ENCODE assay signal across 12 cellular contexts in the genomic region with DNA sequence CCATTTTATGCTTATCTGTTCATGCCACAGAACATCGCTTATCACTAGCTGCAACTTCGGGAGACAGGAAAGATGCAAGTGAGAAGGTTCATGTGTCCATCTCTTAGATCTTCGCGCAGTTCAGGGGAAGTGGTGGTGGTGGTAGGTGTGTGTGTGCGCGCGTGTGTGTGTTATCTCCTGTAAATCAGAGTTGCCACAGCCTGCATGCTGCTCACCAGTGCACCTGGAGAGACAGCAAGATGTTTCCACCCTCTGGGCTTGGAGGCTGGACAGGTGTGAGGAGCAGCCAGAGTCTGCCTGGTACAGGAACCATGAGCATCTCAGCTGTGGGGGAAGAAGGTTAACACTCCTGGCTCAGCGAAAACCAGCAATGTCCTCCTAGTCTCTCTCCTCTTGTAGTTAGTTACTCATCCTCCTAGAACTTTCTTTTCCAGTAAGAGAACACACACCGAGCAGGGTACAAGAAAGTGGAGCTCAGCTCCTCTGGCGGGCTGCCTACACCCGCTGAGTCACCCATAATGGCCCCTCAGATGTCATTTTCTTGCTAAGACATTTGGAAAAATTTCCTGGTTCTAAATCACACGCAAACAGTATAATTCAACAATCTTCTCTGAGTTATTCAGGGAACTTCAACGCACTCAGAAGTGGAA. TPM values are rescaled to one million over a fixed set of nuclear protein-coding genes. Genes with fewer than 3 reads are reported as not detected.
DNase-seq lines count a peak whose midpoint lies in the region; ATAC-seq, FAIRE-seq and TF ChIP-seq lines count a peak whose summit lies in the region.
"Had no signal": no experiment of that assay in that cellular context is flagged by ENCODE, and none has a peak within 500 bp of the region (broad histone marks: within the 10 kb centered on the region; RNA-seq: fewer than 3 reads in every experiment).

No MANE protein-coding gene starts in this region.

- no peak overlapping the region for H3K27ac ChIP-seq in CD4-positive, alpha-beta memory T cell (ENCODE audit: low read depth, low read length)
- H3K27ac ChIP-seq in K562 (ENCODE audit: extremely low read depth, low read depth, low read length) = peak overlapping the region; percentile 27; the same call in 2 of the 3 replicates
- H3K27ac ChIP-seq: epithelial cell of prostate had no signal

- CTCF ChIA-PET in CD4-positive, alpha-beta memory T cell (lab: Charles Lee; ENCODE audit: partially characterized antibody) = no interaction called here
- CTCF ChIA-PET in K562 (lab: Yijun Ruan, JAX; ENCODE audit: low intra/inter-chr PET ratio) = no interaction called here

- DNase-seq in CD4-positive, alpha-beta memory T cell = peak; percentile 51 to 58 (median 54)
- DNase-seq in RCC 7860 (ENCODE audit: low spot score) (peak; percentile 53), K562 (ENCODE audit: extremely low read depth in 1 of 4, low spot score in 3 of 4) (no peak), NCI-H1105 (lab: John Stamatoyannopoulos, UW) (no peak), NCI-H226 (no peak), G401 (ENCODE audit: low spot score) (no peak)
- DNase-seq in naive thymus-derived CD8-positive, alpha-beta T cell = peak in 4 of 10 donors; percentile 28 to 52 (median 38)
- DNase-seq: activated naive CD4-positive, alpha-beta T cell treated with anti-CD3 and anti-CD28 coated beads for 36 hours; NCI-H748 treated with DMSO at 0.1 percent for 48 hours had no signal

- H3K4me1 ChIP-seq in CD4-positive, alpha-beta memory T cell (ENCODE audit: insufficient read depth, low read length) = peaks cover 31% of the 10 kb centered on the region
- H3K4me1 ChIP-seq in K562 (replicated peaks in 1 of 2; ENCODE audit: control insufficient read depth in 2 of 2, insufficient read depth in 2 of 2, low read length in 2 of 2) = peaks cover 83 to 89% of the 10 kb centered on the region in 2 experiments

- in situ Hi-C loops in K562 (cut with MboI) = no loop called here
- in situ Hi-C loops in G401 (cut with HindIII; ENCODE audit: low sequenced_read_pairs) = no loop called here

- peak overlapping the region; percentile 32; a peak in 3 of 4 replicates for H3K9ac ChIP-seq in K562 (ENCODE audit: insufficient read depth in 1 of 2, low read depth in 2 of 2, low read length in 2 of 2)

- H3K9me3 Mint-ChIP-seq in CD4-positive, alpha-beta memory T cell = no peaks in the 10 kb centered on the region
- H3K9me3 Mint-ChIP-seq in naive thymus-derived CD8-positive, alpha-beta T cell = no peaks in the 10 kb centered on the region
- H3K9me3 Mint-ChIP-seq: activated naive CD4-positive, alpha-beta T cell treated with anti-CD3 and anti-CD28 coated beads for 36 hours had no signal

- H3K9me3 ChIP-seq in CD4-positive, alpha-beta memory T cell (ENCODE audit: control insufficient read depth in 1 of 2, low read length in 2 of 2) = no peaks in the 10 kb centered on the region
- H3K9me3 ChIP-seq in K562 (replicated peaks; ENCODE audit: control insufficient read depth, insufficient read depth, low read depth, low read length) = no peaks in the 10 kb centered on the region

- 11% methylated on average over 11 of the region's 13 CpGs for WGBS in K562 (ENCODE audit: insufficient coverage, low coverage, missing lambda C conversion rate)

- no peaks in the 10 kb centered on the region for H3K36me3 ChIP-seq in CD4-positive, alpha-beta memory T cell (ENCODE audit: insufficient read depth, low read length)
- peaks cover 3% of the 10 kb centered on the region; the same call in 1 of the 3 replicates for H3K36me3 ChIP-seq in K562 (ENCODE audit: control insufficient read depth, insufficient read depth, low read length)

- TF ChIP-seq RAD21 in K562 (CRISPR knock-in tag; conservative IDR thresholded peaks at IDR 0.05 in 1 of 2, IDR thresholded peaks at IDR 0.05 in 1 of 2) = no peak

- peak overlapping the region; percentile 3 to 79 (median 50) for H3K27ac Mint-ChIP-seq in CD4-positive, alpha-beta memory T cell
- peak overlapping the region in 7 of 10 donors; percentile 6 to 84 (median 28) for H3K27ac Mint-ChIP-seq in naive thymus-derived CD8-positive, alpha-beta T cell
- H3K27ac Mint-ChIP-seq: activated naive CD4-positive, alpha-beta T cell treated with anti-CD3 and anti-CD28 coated beads for 36 hours had no signal

- ATAC-seq in K562 (peak; percentile 2; the same call in 2 of the 3 replicates), GM21529 (IDR thresholded peaks at IDR 0.05; ENCODE audit: unreplicated experiment) (no peak)
- peak; percentile 50 to 90 for ATAC-seq in naive thymus-derived CD8-positive, alpha-beta T cell

- no peaks in the 10 kb centered on the region for H3K27me3 ChIP-seq in CD4-positive, alpha-beta memory T cell (ENCODE audit: insufficient read depth, low read length)
- no peaks in the 10 kb centered on the region for H3K27me3 ChIP-seq in K562 (ENCODE audit: control insufficient read depth in 2 of 2, insufficient read depth in 2 of 2, low read length in 2 of 2)

- POLR2A ChIA-PET in CD4-positive, alpha-beta memory T cell (lab: Charles Lee; ENCODE audit: partially characterized antibody) = interaction anchor here (1.2 kb wide), 1 partner anchor 18 kb away, joined by 5 read pairs; a partner anchor contains a TSS
- POLR2A ChIA-PET in K562 (lab: Yijun Ruan, JAX) = interaction anchor here (1.4 kb wide), 1 partner anchor 18 kb away, joined by 3 read pairs; a partner anchor contains a TSS
- POLR2A ChIA-PET in naive thymus-derived CD8-positive, alpha-beta T cell (lab: Charles Lee) = interaction anchor here (0.6 to 1.2 kb wide), 4 partner anchors 9 to 58 kb away, joined by 3 read pairs; no protein-coding TSS in a partner anchor

- peak overlapping the region in 6 of 8 donors; percentile 3 to 63 (median 36) for H3K4me3 Mint-ChIP-seq in CD4-positive, alpha-beta memory T cell
- peak overlapping the region in 5 of 10 donors; percentile 7 to 54 (median 27) for H3K4me3 Mint-ChIP-seq in naive thymus-derived CD8-positive, alpha-beta T cell
- H3K4me3 Mint-ChIP-seq: activated naive CD4-positive, alpha-beta T cell treated with anti-CD3 and anti-CD28 coated beads for 36 hours had no signal

- TF ChIP-seq EP300 in K562 (IDR thresholded peaks at IDR 0.05; ENCODE audit: low read length) = no peak

- H2AFZ ChIP-seq in K562 (ENCODE audit: low read depth, low read length) = peak overlapping the region; percentile 54; the same call in 1 of the 2 replicates

- peak overlapping the region; percentile 44 for H3K4me2 ChIP-seq in K562 (ENCODE audit: insufficient read depth, low read length)

- no peaks in the 10 kb centered on the region for H3K27me3 Mint-ChIP-seq in CD4-positive, alpha-beta memory T cell
- H3K27me3 Mint-ChIP-seq in naive thymus-derived CD8-positive, alpha-beta T cell = no peaks in the 10 kb centered on the region

- no peak for TF ChIP-seq POLR2A in K562 (conservative IDR thresholded peaks at IDR 0.05)

- peaks cover 30 to 49% (median 37%) of the 10 kb centered on the region in 4 donors for H3K4me1 Mint-ChIP-seq in CD4-positive, alpha-beta memory T cell
- H3K4me1 Mint-ChIP-seq in naive thymus-derived CD8-positive, alpha-beta T cell = peaks cover 29 to 54% (median 48%) of the 10 kb centered on the region in 4 donors

- peaks cover 0 to 2% of the 10 kb centered on the region in 2 donors for H3K36me3 Mint-ChIP-seq in CD4-positive, alpha-beta memory T cell
- peaks cover 0 to 1% (median 0%) of the 10 kb centered on the region in 3 donors for H3K36me3 Mint-ChIP-seq in naive thymus-derived CD8-positive, alpha-beta T cell

- no peaks in the 10 kb centered on the region for H4K20me1 ChIP-seq in K562 (replicated peaks; ENCODE audit: control insufficient read depth, insufficient read depth, low read length)

- TF ChIP-seq CTCF in K562 (IDR thresholded peaks at IDR 0.05 in 2 of 3, conservative IDR thresholded peaks at IDR 0.05 in 1 of 3; ENCODE audit: insufficient read depth in 2 of 3, low read depth in 1 of 3, low read length in 3 of 3) = no peak

- peaks cover 4% of the 10 kb centered on the region; the same call in 2 of the 3 replicates for H3K79me2 ChIP-seq in K562 (ENCODE audit: control insufficient read depth, insufficient read depth, low read length)

- no peak overlapping the region for H3K4me3 ChIP-seq in CD4-positive, alpha-beta memory T cell (ENCODE audit: low read length in 2 of 2)
- H3K4me3 ChIP-seq in K562 = no peak overlapping the region

- intact Hi-C loops in CD4-positive, alpha-beta memory T cell (cut with micrococcal nuclease) = no loop called here
- intact Hi-C loops in K562 (cut with micrococcal nuclease) = no loop called here

- H3K9me1 ChIP-seq in K562 (ENCODE audit: control insufficient read depth, insufficient read depth, low read length) = no peaks in the 10 kb centered on the region

- FAIRE-seq in RCC 7860 (lab: Jason Lieb, UNC) (no peak), K562 (lab: Jason Lieb, UNC) (peak; percentile 61)

- no TSS peak for BruUV-seq in K562 (replicated peaks; lab: Mats Ljungman, UMichigan)

RNA-seq across cellular contexts. Expression of a gene that starts 5.1 kb away (rescaled TPM):
- total RNA-seq in CD4-positive, alpha-beta memory T cell = not detected
- not detected for polyA plus RNA-seq in CD4-positive, alpha-beta memory T cell
- total RNA-seq in K562 (2011; cell fraction: chromatin; rRNA removed; ENCODE audit: low replicate concordance) = 1.4 and 3.2 TPM in 2 replicates
- total RNA-seq in K562 (2011; cell fraction: nucleolus; rRNA removed) = 1.7 and 2.1 TPM in 2 replicates
- 2.0 and 2.8 TPM in 2 replicates for total RNA-seq in K562 (2011; cell fraction: nucleoplasm; rRNA removed)
- total RNA-seq in K562 (2014; rRNA removed) (1.7 and 2.1 TPM in 2 replicates), K562 (2014; rRNA removed; fragmentation: Illumina TruSeq; extraction: Trizol) (2.3 and 2.8 TPM in 2 replicates), K562 (2015; rRNA removed; fragmentation: Illumina TruSeq; extraction: Trizol) (2.0 and 2.4 TPM in 2 replicates), K562 (2021) (1.9 and 3.9 TPM in 2 replicates)
- polyA plus RNA-seq in K562 (2011; rRNA removed) (1.1 and 3.6 TPM in 2 replicates), K562 (2014; fragmentation: Illumina TruSeq; extraction: Trizol) (3.1 and 4.1 TPM in 2 replicates), K562 (2014; fragmentation: Nextera tagmentation; extraction: Ambion mirVana) (1 to 10 TPM; 1.5 to 1.6 TPM), K562 (2014; rRNA removed) (1.9 and 3.0 TPM in 2 replicates)
- polyA plus RNA-seq in K562 (2011; cell fraction: cytosol; rRNA removed) = 0.69 and 3.4 TPM in 2 replicates
- 0.51 and 1.8 TPM in 2 replicates for polyA plus RNA-seq in K562 (2011; cell fraction: nucleus; rRNA removed)
- 2.3 and 3.8 TPM in 2 replicates for polyA plus RNA-seq in K562 (2012)
- polyA minus RNA-seq in K562 (2011; rRNA and poly(A)+ RNA removed) = 1.6 and 4.3 TPM in 2 replicates
- polyA minus RNA-seq in K562 (2011; cell fraction: cytosol; rRNA and poly(A)+ RNA removed) = 0.64 and 1.7 TPM in 2 replicates
- 0.89 and 1.3 TPM in 2 replicates for polyA minus RNA-seq in K562 (2011; cell fraction: nucleus; rRNA and poly(A)+ RNA removed)
- total RNA-seq in naive thymus-derived CD8-positive, alpha-beta T cell = not detected
- polyA plus RNA-seq in naive thymus-derived CD8-positive, alpha-beta T cell = under 1 TPM in 1 of 3 donors, not detected in 2; 0.05 TPM
- total RNA-seq in G401 (2014; rRNA removed; shearing (Covaris generic)) = not detected in 2 replicates
- total RNA-seq: activated naive CD4-positive, alpha-beta T cell treated with anti-CD3 and anti-CD28 coated beads for 36 hours; renal cortical epithelial cell had no signal

RNA-seq across cellular contexts. Expression of a gene that starts 7.0 kb away (rescaled TPM):
- total RNA-seq in CD4-positive, alpha-beta memory T cell = 10 to 100 TPM; 34.8 to 37.3 TPM
- polyA plus RNA-seq in CD4-positive, alpha-beta memory T cell = 1 to 10 TPM in 1 of 2 donors, under 1 TPM in 1; 0.76 to 3.4 TPM
- total RNA-seq in K562 (2011; cell fraction: chromatin; rRNA removed; ENCODE audit: low replicate concordance) = 52.6 and 123 TPM in 2 replicates
- 146 and 149 TPM in 2 replicates for total RNA-seq in K562 (2011; cell fraction: nucleolus; rRNA removed)
- total RNA-seq in K562 (2011; cell fraction: nucleoplasm; rRNA removed) = 120 and 126 TPM in 2 replicates
- total RNA-seq in K562 (2014; rRNA removed) = 73.2 and 83.8 TPM in 2 replicates
- total RNA-seq in K562 (2014; rRNA removed; fragmentation: Illumina TruSeq; extraction: Trizol) = 62.6 and 63.8 TPM in 2 replicates
- 82.8 and 82.9 TPM in 2 replicates for total RNA-seq in K562 (2015; rRNA removed; fragmentation: Illumina TruSeq; extraction: Trizol)
- 84.7 and 97.7 TPM in 2 replicates for total RNA-seq in K562 (2021)
- 83.8 and 93.1 TPM in 2 replicates for polyA plus RNA-seq in K562 (2011; rRNA removed)
- 81.2 and 107 TPM in 2 replicates for polyA plus RNA-seq in K562 (2011; cell fraction: cytosol; rRNA removed)
- 54.7 and 64.6 TPM in 2 replicates for polyA plus RNA-seq in K562 (2011; cell fraction: nucleus; rRNA removed)
- 79.3 and 95.2 TPM in 2 replicates for polyA plus RNA-seq in K562 (2012)
- 123 and 143 TPM in 2 replicates for polyA plus RNA-seq in K562 (2014; fragmentation: Illumina TruSeq; extraction: Trizol)
- polyA plus RNA-seq in K562 (2014; fragmentation: Nextera tagmentation; extraction: Ambion mirVana) = 1 to 10 TPM; 1.6 to 5.3 TPM
- 96.2 and 107 TPM in 2 replicates for polyA plus RNA-seq in K562 (2014; rRNA removed)
- polyA minus RNA-seq in K562 (2011; rRNA and poly(A)+ RNA removed) = 59.9 and 68.2 TPM in 2 replicates
- 34.4 and 34.8 TPM in 2 replicates for polyA minus RNA-seq in K562 (2011; cell fraction: cytosol; rRNA and poly(A)+ RNA removed)
- 24.1 and 25.5 TPM in 2 replicates for polyA minus RNA-seq in K562 (2011; cell fraction: nucleus; rRNA and poly(A)+ RNA removed)
- total RNA-seq in naive thymus-derived CD8-positive, alpha-beta T cell = 10 to 100 TPM; 15.8 to 19.1 TPM
- 1 to 10 TPM in 2 of 3 donors, under 1 TPM in 1; 0.60 to 2.9 (median 1.0) TPM for polyA plus RNA-seq in naive thymus-derived CD8-positive, alpha-beta T cell
- total RNA-seq in G401 (2014; rRNA removed; shearing (Covaris generic)) = not detected in 2 replicates

RNA-seq across cellular contexts. Expression of a gene that starts 18.1 kb away (rescaled TPM):
- 10 to 100 TPM; 77.2 to 84.5 TPM for total RNA-seq in CD4-positive, alpha-beta memory T cell
- 100 to 1,000 TPM in 1 of 2 donors, 10 to 100 TPM in 1; 76.9 to 102 TPM for polyA plus RNA-seq in CD4-positive, alpha-beta memory T cell
- 19.6 and 60.1 TPM in 2 replicates for total RNA-seq in K562 (2011; cell fraction: chromatin; rRNA removed; ENCODE audit: low replicate concordance)
- total RNA-seq in K562 (2011; cell fraction: nucleolus; rRNA removed) = 23.8 and 27.5 TPM in 2 replicates
- 49.5 and 88.6 TPM in 2 replicates for total RNA-seq in K562 (2011; cell fraction: nucleoplasm; rRNA removed)
- total RNA-seq in K562 (2014; rRNA removed) = 49.4 and 64.1 TPM in 2 replicates
- total RNA-seq in K562 (2014; rRNA removed; fragmentation: Illumina TruSeq; extraction: Trizol) = 113 and 123 TPM in 2 replicates
- total RNA-seq in K562 (2015; rRNA removed; fragmentation: Illumina TruSeq; extraction: Trizol) = 98.7 and 109 TPM in 2 replicates
- 125 and 146 TPM in 2 replicates for total RNA-seq in K562 (2021)
- 140 and 167 TPM in 2 replicates for polyA plus RNA-seq in K562 (2011; rRNA removed)
- polyA plus RNA-seq in K562 (2011; cell fraction: cytosol; rRNA removed) = 16.9 and 37.2 TPM in 2 replicates
- polyA plus RNA-seq in K562 (2011; cell fraction: nucleus; rRNA removed) = 32.8 and 51.1 TPM in 2 replicates
- 66.6 and 187 TPM in 2 replicates for polyA plus RNA-seq in K562 (2012)
- polyA plus RNA-seq in K562 (2014; fragmentation: Illumina TruSeq; extraction: Trizol) = 60.3 and 67.7 TPM in 2 replicates
- 100 to 1,000 TPM; 161 to 162 TPM for polyA plus RNA-seq in K562 (2014; fragmentation: Nextera tagmentation; extraction: Ambion mirVana)
- 109 and 117 TPM in 2 replicates for polyA plus RNA-seq in K562 (2014; rRNA removed)
- 36.3 and 47.6 TPM in 2 replicates for polyA minus RNA-seq in K562 (2011; rRNA and poly(A)+ RNA removed)
- 19.7 and 24.7 TPM in 2 replicates for polyA minus RNA-seq in K562 (2011; cell fraction: cytosol; rRNA and poly(A)+ RNA removed)
- polyA minus RNA-seq in K562 (2011; cell fraction: nucleus; rRNA and poly(A)+ RNA removed) = 53.0 and 99.3 TPM in 2 replicates
- 10 to 100 TPM; 78.2 to 80.3 TPM for total RNA-seq in naive thymus-derived CD8-positive, alpha-beta T cell
- polyA plus RNA-seq in naive thymus-derived CD8-positive, alpha-beta T cell = 100 to 1,000 TPM in 1 of 3 donors, 10 to 100 TPM in 2; 66.9 to 118 (median 91.4) TPM
- total RNA-seq in G401 (2014; rRNA removed; shearing (Covaris generic)) = 35.4 and 51.3 TPM in 2 replicates

RNA-seq across cellular contexts. Expression of a gene that starts 28.5 kb away (rescaled TPM):
- 10 to 100 TPM; 47.0 to 53.5 TPM for total RNA-seq in CD4-positive, alpha-beta memory T cell
- 10 to 100 TPM; 35.7 to 54.7 TPM for polyA plus RNA-seq in CD4-positive, alpha-beta memory T cell
- total RNA-seq in K562 (2011; cell fraction: chromatin; rRNA removed; ENCODE audit: low replicate concordance) = 17.7 and 24.8 TPM in 2 replicates
- total RNA-seq in K562 (2011; cell fraction: nucleolus; rRNA removed) = 16.8 and 22.2 TPM in 2 replicates
- 28.7 and 35.0 TPM in 2 replicates for total RNA-seq in K562 (2011; cell fraction: nucleoplasm; rRNA removed)
- total RNA-seq in K562 (2014; rRNA removed) = 90.3 and 96.8 TPM in 2 replicates
- 136 and 140 TPM in 2 replicates for total RNA-seq in K562 (2014; rRNA removed; fragmentation: Illumina TruSeq; extraction: Trizol)
- total RNA-seq in K562 (2015; rRNA removed; fragmentation: Illumina TruSeq; extraction: Trizol) = 112 and 120 TPM in 2 replicates
- 99.5 and 105 TPM in 2 replicates for total RNA-seq in K562 (2021)
- polyA plus RNA-seq in K562 (2011; rRNA removed) = 83.6 and 96.0 TPM in 2 replicates
- 20.1 and 42.7 TPM in 2 replicates for polyA plus RNA-seq in K562 (2011; cell fraction: cytosol; rRNA removed)
- 74.4 and 76.8 TPM in 2 replicates for polyA plus RNA-seq in K562 (2011; cell fraction: nucleus; rRNA removed)
- 58.3 and 91.4 TPM in 2 replicates for polyA plus RNA-seq in K562 (2012)
- 91.7 and 101 TPM in 2 replicates for polyA plus RNA-seq in K562 (2014; fragmentation: Illumina TruSeq; extraction: Trizol)
- 100 to 1,000 TPM; 156 to 186 TPM for polyA plus RNA-seq in K562 (2014; fragmentation: Nextera tagmentation; extraction: Ambion mirVana)
- 77.0 and 81.2 TPM in 2 replicates for polyA plus RNA-seq in K562 (2014; rRNA removed)
- 151 and 154 TPM in 2 replicates for polyA minus RNA-seq in K562 (2011; rRNA and poly(A)+ RNA removed)
- polyA minus RNA-seq in K562 (2011; cell fraction: cytosol; rRNA and poly(A)+ RNA removed) = 93.2 and 97.4 TPM in 2 replicates
- 28.1 and 43.1 TPM in 2 replicates for polyA minus RNA-seq in K562 (2011; cell fraction: nucleus; rRNA and poly(A)+ RNA removed)
- total RNA-seq in naive thymus-derived CD8-positive, alpha-beta T cell = 10 to 100 TPM; 37.9 to 45.4 TPM
- 10 to 100 TPM; 26.8 to 27.9 (median 26.9) TPM for polyA plus RNA-seq in naive thymus-derived CD8-positive, alpha-beta T cell
- total RNA-seq in G401 (2014; rRNA removed; shearing (Covaris generic)) = 49.6 and 76.2 TPM in 2 replicates

RNA-seq across cellular contexts. Expression of a gene that starts 33.0 kb away (rescaled TPM):
- total RNA-seq in CD4-positive, alpha-beta memory T cell = 10 to 100 TPM; 77.6 to 93.3 TPM
- polyA plus RNA-seq in CD4-positive, alpha-beta memory T cell = 10 to 100 TPM; 72.6 to 88.0 TPM
- total RNA-seq in K562 (2011; cell fraction: chromatin; rRNA removed; ENCODE audit: low replicate concordance) = 499 and 562 TPM in 2 replicates
- total RNA-seq in K562 (2011; cell fraction: nucleolus; rRNA removed) = 227 and 235 TPM in 2 replicates
- 274 and 301 TPM in 2 replicates for total RNA-seq in K562 (2011; cell fraction: nucleoplasm; rRNA removed)
- total RNA-seq in K562 (2014; rRNA removed) (96.5 and 113 TPM in 2 replicates), K562 (2014; rRNA removed; fragmentation: Illumina TruSeq; extraction: Trizol) (77.9 and 80.6 TPM in 2 replicates), K562 (2015; rRNA removed; fragmentation: Illumina TruSeq; extraction: Trizol) (84.7 and 86.6 TPM in 2 replicates), K562 (2021) (111 and 116 TPM in 2 replicates)
- polyA plus RNA-seq in K562 (2011; rRNA removed) (138 and 163 TPM in 2 replicates), K562 (2014; fragmentation: Illumina TruSeq; extraction: Trizol) (136 and 137 TPM in 2 replicates), K562 (2014; fragmentation: Nextera tagmentation; extraction: Ambion mirVana) (10 to 100 TPM; 11.7 to 22.2 TPM), K562 (2014; rRNA removed) (121 and 123 TPM in 2 replicates)
- polyA plus RNA-seq in K562 (2011; cell fraction: cytosol; rRNA removed) = 115 and 130 TPM in 2 replicates
- polyA plus RNA-seq in K562 (2011; cell fraction: nucleus; rRNA removed) = 305 and 361 TPM in 2 replicates
- 93.4 and 101 TPM in 2 replicates for polyA plus RNA-seq in K562 (2012)
- polyA minus RNA-seq in K562 (2011; rRNA and poly(A)+ RNA removed) = 159 and 203 TPM in 2 replicates
- 57.0 and 63.8 TPM in 2 replicates for polyA minus RNA-seq in K562 (2011; cell fraction: cytosol; rRNA and poly(A)+ RNA removed)
- 68.1 and 105 TPM in 2 replicates for polyA minus RNA-seq in K562 (2011; cell fraction: nucleus; rRNA and poly(A)+ RNA removed)
- 100 to 1,000 TPM in 1 of 2 experiments, 10 to 100 TPM in 1; 92.4 to 101 TPM for total RNA-seq in naive thymus-derived CD8-positive, alpha-beta T cell
- polyA plus RNA-seq in naive thymus-derived CD8-positive, alpha-beta T cell = 10 to 100 TPM; 63.6 to 76.5 (median 74.0) TPM
- total RNA-seq in G401 (2014; rRNA removed; shearing (Covaris generic)) = 58.0 and 58.9 TPM in 2 replicates

Comparison
In these comparisons a context has a peak if more than half of its experiments do, and no peak if none do; other contexts are left out.
1. DNase-seq: peak in CD4-positive, alpha-beta memory T cell (5 of 5) and RCC 7860 (single experiment); none in K562 (0 of 4), NCI-H1105 (single experiment), NCI-H226 (single experiment) and G401 (single experiment).
2. RNA of a gene that starts 7.0 kb away (total RNA-seq): 52.6 to 149 TPM in K562, 34.8 to 37.3 TPM in CD4-positive, alpha-beta memory T cell and 15.8 to 19.1 TPM in naive thymus-derived CD8-positive, alpha-beta T cell; not detected in G401; every median in the first group is over 10 times any median in the second.